16 cellular contexts compared by ENCODE assay signal in the genomic region with DNA sequence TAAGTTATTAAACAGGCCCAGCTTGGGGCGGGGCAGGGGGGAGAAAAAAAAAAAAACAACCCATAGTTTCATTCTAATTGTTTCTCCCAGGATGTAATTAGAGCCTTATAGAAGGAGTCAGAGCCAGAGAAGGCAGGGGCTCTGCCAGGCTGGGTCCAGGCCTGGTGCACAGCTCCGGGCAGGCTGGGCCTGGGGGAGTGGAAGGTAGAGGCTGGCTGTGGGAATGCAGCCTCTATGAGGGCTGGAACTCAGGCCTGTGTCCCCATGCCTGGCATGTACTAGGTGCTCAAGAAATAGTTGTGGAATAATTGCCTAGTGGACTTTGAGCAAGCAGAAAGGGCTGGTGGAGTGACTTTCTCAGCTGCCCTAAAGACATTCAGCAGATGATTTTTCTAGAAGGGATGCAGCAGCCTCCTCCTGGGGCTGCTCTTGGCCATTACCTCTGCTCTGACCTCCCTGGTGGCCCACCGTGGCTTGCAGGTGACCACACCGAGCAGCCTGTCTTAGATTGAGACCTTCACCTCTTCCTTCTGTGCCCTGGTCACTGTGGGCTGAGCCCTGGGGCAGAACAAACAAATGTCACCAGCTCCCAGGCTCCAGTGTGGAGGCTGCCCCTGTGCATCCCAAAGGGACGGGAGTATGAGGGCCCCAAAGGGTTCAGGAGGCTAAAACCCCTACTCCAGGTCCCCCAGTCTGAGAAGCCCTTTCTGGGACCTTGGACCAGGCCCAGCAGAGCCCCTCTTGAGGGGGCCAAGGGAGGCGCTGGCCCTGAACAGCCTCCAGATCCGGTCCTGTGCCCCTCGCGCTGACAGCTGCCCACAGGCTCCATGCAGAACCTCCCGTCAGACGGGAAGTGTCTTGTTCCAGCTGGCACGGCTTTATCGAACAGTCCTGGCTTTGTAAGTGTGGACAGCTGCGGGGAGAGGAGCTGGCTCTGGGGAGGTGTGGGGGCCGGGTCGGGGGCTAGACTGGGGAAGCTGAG. TPM values are rescaled to one million over a fixed set of nuclear protein-coding genes. Genes with fewer than 3 reads are reported as not detected.
DNase-seq lines count a peak whose midpoint lies in the region; ATAC-seq and TF ChIP-seq lines count a peak whose summit lies in the region.
"Had no signal": no experiment of that assay in that cellular context is flagged by ENCODE, and none has a peak within 500 bp of the region (broad histone marks: within the 10 kb centered on the region; RNA-seq: fewer than 3 reads in every experiment).

No MANE protein-coding gene starts in this region.

- H3K27ac ChIP-seq in BLaER1 (peak overlapping the region; percentile 88), tibial nerve (no peak overlapping the region)
- H3K27ac ChIP-seq: psoas muscle had no signal

- 26 to 46% methylated on average over 16 of the region's 16 CpGs for WGBS in tibial nerve, 2 donors

- H3K9me3 Mint-ChIP-seq in effector memory CD8-positive, alpha-beta T cell = no peaks in the 10 kb centered on the region
- peaks cover 0 to 8% (median 5%) of the 10 kb centered on the region in 7 donors for H3K9me3 Mint-ChIP-seq in naive B cell
- H3K9me3 Mint-ChIP-seq: CD8-positive, alpha-beta memory T cell; HFFc6 had no signal

- H3K4me1 Mint-ChIP-seq in effector memory CD8-positive, alpha-beta T cell (ENCODE audit: low read depth in 2 of 2) = peaks cover 17 to 26% of the 10 kb centered on the region in 2 donors
- H3K4me1 Mint-ChIP-seq in naive B cell = peaks cover 16 to 38% (median 29%) of the 10 kb centered on the region in 3 donors

- no peak for ATAC-seq in effector memory CD8-positive, alpha-beta T cell (replicated peaks)
- ATAC-seq in naive B cell (ENCODE audit: low read depth in 2 of 2) (no peak), GM18909 (IDR thresholded peaks at IDR 0.05; ENCODE audit: poor library complexity, unreplicated experiment) (no peak), GM18511 (IDR thresholded peaks at IDR 0.05; ENCODE audit: unreplicated experiment) (no peak)
- ATAC-seq: activated CD4-positive, alpha-beta T cell treated with anti-CD3 and anti-CD28 coated beads for 36 hours had no signal

- no peaks in the 10 kb centered on the region for H3K27me3 Mint-ChIP-seq in effector memory CD8-positive, alpha-beta T cell
- no peaks in the 10 kb centered on the region for H3K27me3 Mint-ChIP-seq in naive B cell
- H3K27me3 Mint-ChIP-seq: activated CD4-positive, alpha-beta T cell treated with anti-CD3 and anti-CD28 coated beads for 36 hours; memory B cell had no signal

- peaks cover 8% of the 10 kb centered on the region; the same call in 1 of the 2 replicates for H3K9me3 ChIP-seq in BLaER1
- peaks cover 0 to 11% (median 0%) of the 10 kb centered on the region in 4 donors for H3K9me3 ChIP-seq in tibial nerve
- H3K9me3 ChIP-seq: SK-N-SH had no signal

- H4K20me1 ChIP-seq in BLaER1 = no peaks in the 10 kb centered on the region

- no peaks in the 10 kb centered on the region for H3K27me3 ChIP-seq in BLaER1
- H3K27me3 ChIP-seq in tibial nerve = no peaks in the 10 kb centered on the region

- H3K36me3 Mint-ChIP-seq in effector memory CD8-positive, alpha-beta T cell (ENCODE audit: insufficient read depth) = no peaks in the 10 kb centered on the region
- peaks cover 0 to 5% of the 10 kb centered on the region in 2 donors for H3K36me3 Mint-ChIP-seq in naive B cell
- H3K36me3 Mint-ChIP-seq: memory B cell had no signal

- H3K4me3 ChIP-seq in BLaER1 (peak overlapping the region; percentile 11; the same call in 1 of the 2 replicates), tibial nerve (no peak overlapping the region)
- H3K4me3 ChIP-seq: psoas muscle had no signal

- peak overlapping the region; percentile 63 to 85 for H3K27ac Mint-ChIP-seq in effector memory CD8-positive, alpha-beta T cell
- peak overlapping the region in 3 of 6 donors; percentile 12 to 85 (median 80) for H3K27ac Mint-ChIP-seq in naive B cell

- no peak for TF ChIP-seq EP300 in tibial nerve (IDR thresholded peaks at IDR 0.05)

- no peaks in the 10 kb centered on the region for H3K36me3 ChIP-seq in BLaER1
- H3K36me3 ChIP-seq in tibial nerve = no peaks in the 10 kb centered on the region

- TF ChIP-seq POLR2A in tibial nerve (IDR thresholded peaks at IDR 0.05) = no peak

- DNase-seq in Kasumi-1 (lab: John Stamatoyannopoulos, UW) (peak; percentile 39 to 54), naive B cell (no peak), tibial nerve (ENCODE audit: low spot score in 2 of 2) (no peak), AG08396 (ENCODE audit: low spot score) (no peak)
- no peak for DNase-seq in effector memory CD8-positive, alpha-beta T cell
- DNase-seq: activated gamma-delta T cell, HFFc6, NCI-H187, psoas muscle, SK-N-SH had no signal

- TF ChIP-seq CTCF in tibial nerve (IDR thresholded peaks at IDR 0.05) = no peak

- H3K4me1 ChIP-seq in BLaER1 (peaks cover 60% of the 10 kb centered on the region), tibial nerve (peaks cover 0 to 19% (median 7%) of the 10 kb centered on the region in 4 donors)
- H3K4me1 ChIP-seq: psoas muscle had no signal

- H3K9ac ChIP-seq in BLaER1 = peak overlapping the region; percentile 68; the same call in 1 of the 2 replicates
- H3K9ac ChIP-seq: SK-N-SH had no signal

- peak overlapping the region in 1 of 2 donors; percentile 72 for H3K4me3 Mint-ChIP-seq in effector memory CD8-positive, alpha-beta T cell
- H3K4me3 Mint-ChIP-seq in naive B cell = peak overlapping the region in 6 of 8 donors; percentile 73 to 88 (median 78)
- H3K4me3 Mint-ChIP-seq: activated CD4-positive, alpha-beta T cell treated with anti-CD3 and anti-CD28 coated beads for 36 hours; HFFc6 had no signal

- peak overlapping the region; percentile 89 for H3K4me2 ChIP-seq in BLaER1
- H3K4me2 ChIP-seq: SK-N-SH had no signal

RNA-seq across cellular contexts. Expression of gene MYEOV, which starts 18.8 kb away (rescaled TPM):
- under 1 TPM in 1 of 6 donors, not detected in 5; 0.25 TPM for polyA plus RNA-seq in naive B cell (ENCODE audit: low read depth in 6 of 6)
- total RNA-seq in tibial nerve = 10 to 100 TPM in 2 of 4 donors, 1 to 10 TPM in 2; 4.8 to 26.7 (median 9.4) TPM
- total RNA-seq: activated CD4-positive, alpha-beta T cell treated with anti-CD3 and anti-CD28 coated beads for 36 hours had no signal
- polyA plus RNA-seq: CD8-positive, alpha-beta memory T cell had no signal

Comparison
In these comparisons a context has a peak if more than half of its experiments do, and no peak if none do; other contexts are left out.
1. DNase-seq: peak in Kasumi-1 (2 of 2); none in effector memory CD8-positive, alpha-beta T cell (0 of 3), naive B cell (single experiment), tibial nerve (0 of 2) and AG08396 (single experiment).